In genomic region chr1:64744492-64745180, GRCh38 we compare ENCODE assay signal across 1 cellular context.
TF ChIP-seq lines count a peak whose summit lies in the region.

Gene RAVER2 (plus strand): TSS chr1:64745075. CDS start chr1:64745173, 98 bp downstream.

TF ChIP-seq in HEK293, 187 proteins besides CTCF, POLR2A, EP300 and RAD21 (continued from another document and continues in another):
- TF ChIP-seq PBX3 (CRISPR knock-in tag; IDR thresholded peaks at IDR 0.05): no peak
- TF ChIP-seq ZNF19 (tag by site-specific recombination; IDR thresholded peaks at IDR 0.05; ENCODE audit: low read depth): no peak
- TF ChIP-seq HOXA7 (CRISPR knock-in tag; IDR thresholded peaks at IDR 0.05; ENCODE audit: borderline replicate concordance): no peak
- TF ChIP-seq ZNF692 (tag by site-specific recombination; IDR thresholded peaks at IDR 0.05): peak; percentile 98
- TF ChIP-seq, protein P1, sequence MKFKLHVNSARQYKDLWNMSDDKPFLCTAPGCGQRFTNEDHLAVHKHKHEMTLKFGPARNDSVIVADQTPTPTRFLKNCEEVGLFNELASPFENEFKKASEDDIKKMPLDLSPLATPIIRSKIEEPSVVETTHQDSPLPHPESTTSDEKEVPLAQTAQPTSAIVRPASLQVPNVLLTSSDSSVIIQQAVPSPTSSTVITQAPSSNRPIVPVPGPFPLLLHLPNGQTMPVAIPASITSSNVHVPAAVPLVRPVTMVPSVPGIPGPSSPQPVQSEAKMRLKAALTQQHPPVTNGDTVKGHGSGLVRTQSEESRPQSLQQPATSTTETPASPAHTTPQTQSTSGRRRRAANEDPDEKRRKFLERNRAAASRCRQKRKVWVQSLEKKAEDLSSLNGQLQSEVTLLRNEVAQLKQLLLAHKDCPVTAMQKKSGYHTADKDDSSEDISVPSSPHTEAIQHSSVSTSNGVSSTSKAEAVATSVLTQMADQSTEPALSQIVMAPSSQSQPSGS (tag by site-specific recombination; IDR thresholded peaks at IDR 0.05; ENCODE audit: low read depth): no peak
- TF ChIP-seq ZNF311 (tag by site-specific recombination; IDR thresholded peaks at IDR 0.05; ENCODE audit: borderline replicate concordance): no peak
- TF ChIP-seq, protein P2, sequence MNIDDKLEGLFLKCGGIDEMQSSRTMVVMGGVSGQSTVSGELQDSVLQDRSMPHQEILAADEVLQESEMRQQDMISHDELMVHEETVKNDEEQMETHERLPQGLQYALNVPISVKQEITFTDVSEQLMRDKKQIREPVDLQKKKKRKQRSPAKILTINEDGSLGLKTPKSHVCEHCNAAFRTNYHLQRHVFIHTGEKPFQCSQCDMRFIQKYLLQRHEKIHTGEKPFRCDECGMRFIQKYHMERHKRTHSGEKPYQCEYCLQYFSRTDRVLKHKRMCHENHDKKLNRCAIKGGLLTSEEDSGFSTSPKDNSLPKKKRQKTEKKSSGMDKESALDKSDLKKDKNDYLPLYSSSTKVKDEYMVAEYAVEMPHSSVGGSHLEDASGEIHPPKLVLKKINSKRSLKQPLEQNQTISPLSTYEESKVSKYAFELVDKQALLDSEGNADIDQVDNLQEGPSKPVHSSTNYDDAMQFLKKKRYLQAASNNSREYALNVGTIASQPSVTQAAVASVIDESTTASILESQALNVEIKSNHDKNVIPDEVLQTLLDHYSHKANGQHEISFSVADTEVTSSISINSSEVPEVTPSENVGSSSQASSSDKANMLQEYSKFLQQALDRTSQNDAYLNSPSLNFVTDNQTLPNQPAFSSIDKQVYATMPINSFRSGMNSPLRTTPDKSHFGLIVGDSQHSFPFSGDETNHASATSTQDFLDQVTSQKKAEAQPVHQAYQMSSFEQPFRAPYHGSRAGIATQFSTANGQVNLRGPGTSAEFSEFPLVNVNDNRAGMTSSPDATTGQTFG (tag by site-specific recombination; IDR thresholded peaks at IDR 0.05; ENCODE audit: borderline replicate concordance): no peak
- TF ChIP-seq ZNF580 (tag by site-specific recombination; IDR thresholded peaks at IDR 0.05): peak; percentile 55; the same call in 1 of the 2 replicates
- TF ChIP-seq ELK4 (IDR thresholded peaks at IDR 0.05; ENCODE audit: borderline replicate concordance, low read depth, low read length): no peak
- no peak for TF ChIP-seq ZNF571 (tag by site-specific recombination; IDR thresholded peaks at IDR 0.05)
- no peak for TF ChIP-seq ZNF670 (tag by site-specific recombination; IDR thresholded peaks at IDR 0.05; ENCODE audit: low read depth)
- TF ChIP-seq KLF1 (tag by site-specific recombination; IDR thresholded peaks at IDR 0.05): no peak
- no peak for TF ChIP-seq ZNF274 (IDR thresholded peaks at IDR 0.05; ENCODE audit: low read length)
- no peak for TF ChIP-seq ZNF274 (tag by site-specific recombination; IDR thresholded peaks at IDR 0.05; ENCODE audit: borderline replicate concordance)
- TF ChIP-seq ZNF747 (tag by site-specific recombination; IDR thresholded peaks at IDR 0.05): no peak
- no peak for TF ChIP-seq ZNF140 (tag by site-specific recombination; IDR thresholded peaks at IDR 0.05)
- no peak for TF ChIP-seq HOXC10 (CRISPR knock-in tag; IDR thresholded peaks at IDR 0.05)
- TF ChIP-seq ZNF623 (tag by site-specific recombination; IDR thresholded peaks at IDR 0.05): no peak
- no peak for TF ChIP-seq ZSCAN4 (tag by site-specific recombination; IDR thresholded peaks at IDR 0.05)
- TF ChIP-seq ZNF394 (tag by site-specific recombination; IDR thresholded peaks at IDR 0.05; ENCODE audit: borderline replicate concordance): peak; percentile 44; the same call in 1 of the 2 replicates
- TF ChIP-seq GLI2 (tag by site-specific recombination; IDR thresholded peaks at IDR 0.05; ENCODE audit: borderline replicate concordance, low read depth): no peak
- peak; percentile 76 for TF ChIP-seq ZNF596 (tag by site-specific recombination; IDR thresholded peaks at IDR 0.05)
- no peak for TF ChIP-seq MEIS1 (CRISPR knock-in tag; IDR thresholded peaks at IDR 0.05; ENCODE audit: borderline replicate concordance)
- TF ChIP-seq GLIS2 (tag by site-specific recombination; IDR thresholded peaks at IDR 0.05): peak; percentile 91
- peak; percentile 14; the same call in 1 of the 2 replicates for TF ChIP-seq ZNF24 (tag by site-specific recombination; IDR thresholded peaks at IDR 0.05)
- no peak for TF ChIP-seq ZNF114 (tag by site-specific recombination; IDR thresholded peaks at IDR 0.05)
- TF ChIP-seq ZFP3 (tag by site-specific recombination; IDR thresholded peaks at IDR 0.05; ENCODE audit: low read depth): no peak
- TF ChIP-seq ZNF426 (tag by site-specific recombination; IDR thresholded peaks at IDR 0.05): no peak
- TF ChIP-seq ZNF558 (tag by site-specific recombination; IDR thresholded peaks at IDR 0.05): no peak
- TF ChIP-seq ZNF514 (tag by site-specific recombination; IDR thresholded peaks at IDR 0.05): no peak
- no peak for TF ChIP-seq ZBTB1 (tag by site-specific recombination; IDR thresholded peaks at IDR 0.05)
- TF ChIP-seq, protein P3, sequence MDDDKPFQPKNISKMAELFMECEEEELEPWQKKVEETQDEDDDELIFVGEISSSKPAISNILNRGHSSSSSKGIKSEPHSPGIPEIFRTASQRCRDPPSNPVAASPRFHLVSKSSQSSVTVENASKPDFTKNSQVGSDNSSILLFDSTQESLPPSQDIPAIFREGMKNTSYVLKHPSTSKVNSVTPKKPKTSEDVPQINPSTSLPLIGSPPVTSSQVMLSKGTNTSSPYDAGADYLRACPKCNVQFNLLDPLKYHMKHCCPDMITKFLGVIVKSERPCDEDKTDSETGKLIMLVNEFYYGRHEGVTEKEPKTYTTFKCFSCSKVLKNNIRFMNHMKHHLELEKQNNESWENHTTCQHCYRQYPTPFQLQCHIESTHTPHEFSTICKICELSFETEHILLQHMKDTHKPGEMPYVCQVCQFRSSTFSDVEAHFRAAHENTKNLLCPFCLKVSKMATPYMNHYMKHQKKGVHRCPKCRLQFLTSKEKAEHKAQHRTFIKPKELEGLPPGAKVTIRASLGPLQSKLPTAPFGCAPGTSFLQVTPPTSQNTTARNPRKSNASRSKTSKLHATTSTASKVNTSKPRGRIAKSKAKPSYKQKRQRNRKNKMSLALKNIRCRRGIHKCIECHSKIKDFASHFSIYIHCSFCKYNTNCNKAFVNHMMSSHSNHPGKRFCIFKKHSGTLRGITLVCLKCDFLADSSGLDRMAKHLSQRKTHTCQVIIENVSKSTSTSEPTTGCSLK (tag by site-specific recombination; IDR thresholded peaks at IDR 0.05): no peak
- no peak for TF ChIP-seq ZNF626 (tag by site-specific recombination; IDR thresholded peaks at IDR 0.05)
- peak; percentile 61 for TF ChIP-seq ZNF335 (tag by site-specific recombination; conservative IDR thresholded peaks at IDR 0.05)
- TF ChIP-seq BCL11A (tag by site-specific recombination; IDR thresholded peaks at IDR 0.05; ENCODE audit: low read depth): no peak
- TF ChIP-seq ZNF398 (tag by site-specific recombination; IDR thresholded peaks at IDR 0.05): peak; percentile 89
- TF ChIP-seq ZNF324 (tag by site-specific recombination; IDR thresholded peaks at IDR 0.05): peak; percentile 53; the same call in 1 of the 2 replicates
- TF ChIP-seq ZNF548 (tag by site-specific recombination; IDR thresholded peaks at IDR 0.05): no peak
- TF ChIP-seq ZNF248 (tag by site-specific recombination; IDR thresholded peaks at IDR 0.05): no peak
- no peak for TF ChIP-seq ZNF549 (tag by site-specific recombination; IDR thresholded peaks at IDR 0.05)
- no peak for TF ChIP-seq ZNF416 (tag by site-specific recombination; IDR thresholded peaks at IDR 0.05)
- TF ChIP-seq ZNF658 (tag by site-specific recombination; IDR thresholded peaks at IDR 0.05): no peak
- TF ChIP-seq KLF16 (tag by site-specific recombination; IDR thresholded peaks at IDR 0.05): peak; percentile 65
- no peak for TF ChIP-seq HOXD13 (CRISPR knock-in tag; IDR thresholded peaks at IDR 0.05; ENCODE audit: borderline replicate concordance)
- TF ChIP-seq ZNF2 (tag by site-specific recombination; IDR thresholded peaks at IDR 0.05): no peak
- no peak for TF ChIP-seq ZNF555 (tag by site-specific recombination; conservative IDR thresholded peaks at IDR 0.05)
- no peak for TF ChIP-seq PRDM6 (tag by site-specific recombination; IDR thresholded peaks at IDR 0.05)
- TF ChIP-seq, protein P4, sequence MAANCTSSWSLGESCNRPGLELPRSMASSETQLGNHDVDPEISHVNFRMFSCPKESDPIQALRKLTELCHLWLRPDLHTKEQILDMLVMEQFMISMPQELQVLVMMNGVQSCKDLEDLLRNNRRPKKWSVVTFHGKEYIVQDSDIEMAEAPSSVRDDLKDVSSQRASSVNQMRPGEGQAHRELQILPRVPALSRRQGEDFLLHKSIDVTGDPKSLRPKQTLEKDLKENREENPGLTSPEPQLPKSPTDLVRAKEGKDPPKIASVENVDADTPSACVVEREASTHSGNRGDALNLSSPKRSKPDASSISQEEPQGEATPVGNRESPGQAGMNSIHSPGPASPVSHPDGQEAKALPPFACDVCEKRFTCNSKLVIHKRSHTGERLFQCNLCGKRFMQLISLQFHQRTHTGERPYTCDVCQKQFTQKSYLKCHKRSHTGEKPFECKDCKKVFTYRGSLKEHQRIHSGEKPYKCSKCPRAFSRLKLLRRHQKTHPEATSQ (tag by site-specific recombination; IDR thresholded peaks at IDR 0.05): no peak
- TF ChIP-seq ZNF768 (tag by site-specific recombination; IDR thresholded peaks at IDR 0.05): no peak
- peak; percentile 97 for TF ChIP-seq ZFP69B (tag by site-specific recombination; IDR thresholded peaks at IDR 0.05)
- TF ChIP-seq WT1 (tag by site-specific recombination; IDR thresholded peaks at IDR 0.05): no peak
- TF ChIP-seq GFI1B (tag by site-specific recombination; IDR thresholded peaks at IDR 0.05): no peak
- no peak for TF ChIP-seq TRIM28 (IDR thresholded peaks at IDR 0.05; ENCODE audit: borderline replicate concordance, low read length)
- no peak for TF ChIP-seq ZNF48 (tag by site-specific recombination; IDR thresholded peaks at IDR 0.05)
- peak; percentile 74 for TF ChIP-seq GLIS1 (tag by site-specific recombination; IDR thresholded peaks at IDR 0.05)
